In the genomic region with DNA sequence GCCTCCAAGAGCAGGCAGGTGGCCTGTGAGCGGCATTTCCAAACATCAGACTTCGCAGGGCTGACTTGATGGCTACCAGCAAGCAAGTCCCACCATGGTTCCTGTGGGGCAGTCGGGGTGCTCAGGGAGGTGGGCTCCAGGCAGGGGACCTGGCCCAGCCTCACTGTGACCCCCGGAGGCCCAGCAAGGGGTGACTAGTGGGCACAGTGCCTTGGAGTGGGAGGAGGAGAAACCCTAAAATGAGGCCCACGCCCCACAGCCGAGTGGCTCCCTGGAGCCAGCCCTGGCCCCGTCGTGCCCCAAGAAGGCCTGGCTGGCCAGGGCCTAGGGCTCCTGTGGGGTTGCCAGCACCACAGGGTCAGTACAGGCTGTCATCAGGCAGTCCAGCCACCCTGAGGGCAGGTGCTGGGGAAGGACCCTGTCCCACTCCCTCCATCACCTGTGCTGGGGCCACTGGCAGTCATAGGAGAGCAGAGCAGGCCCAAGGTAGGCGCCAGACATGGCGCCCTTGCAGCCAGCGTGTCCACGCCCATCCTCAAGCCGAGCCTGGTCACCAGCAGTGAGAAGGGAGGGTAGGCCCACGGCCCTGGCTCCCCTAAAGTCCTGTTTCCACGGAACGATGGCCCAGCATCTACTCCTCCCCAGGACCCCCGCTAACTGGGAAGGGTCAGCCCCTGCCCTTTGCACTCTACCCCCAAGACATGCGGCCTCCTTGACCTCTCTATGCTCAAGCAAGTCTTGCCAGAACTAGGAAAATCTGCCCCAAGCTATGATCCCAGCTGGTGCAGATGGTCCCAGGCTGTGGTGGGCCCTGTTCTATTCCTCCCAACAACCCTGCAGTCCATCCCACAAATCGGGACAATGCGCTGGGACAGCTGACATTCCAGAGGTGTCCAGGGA, we compare ENCODE assay signal across 1 cellular context.
TF ChIP-seq lines count a peak whose summit lies in the region.

No MANE protein-coding gene starts in this region.

TF ChIP-seq in endothelial cell of umbilical vein, 7 proteins besides CTCF, POLR2A, EP300 and RAD21:
- TF ChIP-seq EZH2 (IDR thresholded peaks at IDR 0.05; ENCODE audit: borderline replicate concordance, low read depth, low read length, severe bottlenecking): no peak
- no peak for TF ChIP-seq MYC (IDR thresholded peaks at IDR 0.05; ENCODE audit: low read depth, low read length)
- no peak for TF ChIP-seq JUN (IDR thresholded peaks at IDR 0.05; ENCODE audit: borderline replicate concordance, insufficient read depth, insufficient read length, low read depth)
- no peak for TF ChIP-seq FOS (IDR thresholded peaks at IDR 0.05; ENCODE audit: borderline replicate concordance, insufficient read depth, low read length)
- TF ChIP-seq POLR2AphosphoS5 (IDR thresholded peaks at IDR 0.05; ENCODE audit: insufficient read depth, low read depth, low read length): no peak
- no peak for TF ChIP-seq GATA2 (IDR thresholded peaks at IDR 0.05; ENCODE audit: insufficient read depth, insufficient read length, low read depth, low read length)
- TF ChIP-seq, protein P1, sequence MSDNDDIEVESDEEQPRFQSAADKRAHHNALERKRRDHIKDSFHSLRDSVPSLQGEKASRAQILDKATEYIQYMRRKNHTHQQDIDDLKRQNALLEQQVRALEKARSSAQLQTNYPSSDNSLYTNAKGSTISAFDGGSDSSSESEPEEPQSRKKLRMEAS (IDR thresholded peaks at IDR 0.05; ENCODE audit: insufficient read depth, insufficient read length): no peak
TF ChIP-seq in endothelial cell of umbilical vein: peak in this region for 0.
